In the genomic region with DNA sequence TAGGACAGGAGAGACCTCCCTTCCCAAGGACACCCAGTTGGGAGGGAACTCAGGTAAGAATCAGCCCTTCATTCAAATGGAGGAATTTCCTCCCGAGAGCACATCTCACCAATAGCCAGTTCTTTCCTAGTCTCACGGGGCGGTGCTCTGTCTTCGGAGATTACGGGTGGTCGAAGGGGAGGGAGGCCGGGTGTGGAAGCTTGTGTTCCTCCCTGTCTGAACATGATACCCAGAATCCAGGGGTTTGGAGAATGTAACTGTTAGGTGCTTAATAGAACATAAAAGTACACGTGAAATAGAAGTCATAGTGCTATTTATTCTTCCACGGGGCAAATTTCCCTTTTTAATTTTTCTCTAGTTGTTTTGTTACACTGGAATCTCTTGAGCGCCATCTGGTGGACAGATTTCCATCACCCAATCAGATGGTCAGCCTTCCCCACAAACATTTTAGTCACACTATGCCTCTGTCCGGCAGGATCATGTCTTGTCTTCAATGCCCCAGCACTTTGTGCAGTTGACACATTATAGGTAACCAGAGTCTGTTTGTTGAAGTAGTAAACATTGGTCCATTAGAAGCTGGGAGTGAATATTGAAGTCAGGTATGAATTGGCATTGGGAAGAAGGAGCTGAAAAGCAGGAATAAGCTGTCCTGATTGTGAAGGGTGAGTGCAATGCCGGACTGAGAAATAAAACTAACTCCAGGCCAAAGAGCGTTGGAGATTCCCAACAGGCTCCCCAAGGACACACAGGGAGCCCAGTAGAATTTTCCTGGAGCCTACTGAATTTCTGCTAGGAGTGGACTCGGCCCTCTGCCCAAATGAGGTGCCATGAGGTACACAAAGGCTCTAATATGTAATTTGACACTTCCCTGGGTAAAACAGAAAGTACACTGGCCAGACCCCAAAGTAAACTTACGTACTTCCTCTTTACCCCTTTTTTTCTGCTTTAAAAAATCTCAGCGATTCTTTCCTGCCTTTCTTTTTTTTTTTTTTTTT, we compare ENCODE assay signal across 1 cellular context.
TF ChIP-seq lines count a peak whose summit lies in the region.

No MANE protein-coding gene starts in this region.

TF ChIP-seq in SK-N-SH, 30 proteins besides CTCF, POLR2A, EP300 and RAD21:
- TF ChIP-seq SMC3 (IDR thresholded peaks at IDR 0.05; ENCODE audit: low read depth, low read length) (peak; percentile 78), GATA2 (CRISPR knock-in tag; IDR thresholded peaks at IDR 0.05) (no peak), MXI1 (IDR thresholded peaks at IDR 0.05; ENCODE audit: low read depth, low read length) (peak; percentile 19; the same call in 1 of the 2 replicates), FOXM1 (IDR thresholded peaks at IDR 0.05; ENCODE audit: low read depth) (no peak), ELF1 (IDR thresholded peaks at IDR 0.05) (no peak), RCOR1 (IDR thresholded peaks at IDR 0.05; ENCODE audit: low read length) (no peak)
- TF ChIP-seq, protein P1, sequence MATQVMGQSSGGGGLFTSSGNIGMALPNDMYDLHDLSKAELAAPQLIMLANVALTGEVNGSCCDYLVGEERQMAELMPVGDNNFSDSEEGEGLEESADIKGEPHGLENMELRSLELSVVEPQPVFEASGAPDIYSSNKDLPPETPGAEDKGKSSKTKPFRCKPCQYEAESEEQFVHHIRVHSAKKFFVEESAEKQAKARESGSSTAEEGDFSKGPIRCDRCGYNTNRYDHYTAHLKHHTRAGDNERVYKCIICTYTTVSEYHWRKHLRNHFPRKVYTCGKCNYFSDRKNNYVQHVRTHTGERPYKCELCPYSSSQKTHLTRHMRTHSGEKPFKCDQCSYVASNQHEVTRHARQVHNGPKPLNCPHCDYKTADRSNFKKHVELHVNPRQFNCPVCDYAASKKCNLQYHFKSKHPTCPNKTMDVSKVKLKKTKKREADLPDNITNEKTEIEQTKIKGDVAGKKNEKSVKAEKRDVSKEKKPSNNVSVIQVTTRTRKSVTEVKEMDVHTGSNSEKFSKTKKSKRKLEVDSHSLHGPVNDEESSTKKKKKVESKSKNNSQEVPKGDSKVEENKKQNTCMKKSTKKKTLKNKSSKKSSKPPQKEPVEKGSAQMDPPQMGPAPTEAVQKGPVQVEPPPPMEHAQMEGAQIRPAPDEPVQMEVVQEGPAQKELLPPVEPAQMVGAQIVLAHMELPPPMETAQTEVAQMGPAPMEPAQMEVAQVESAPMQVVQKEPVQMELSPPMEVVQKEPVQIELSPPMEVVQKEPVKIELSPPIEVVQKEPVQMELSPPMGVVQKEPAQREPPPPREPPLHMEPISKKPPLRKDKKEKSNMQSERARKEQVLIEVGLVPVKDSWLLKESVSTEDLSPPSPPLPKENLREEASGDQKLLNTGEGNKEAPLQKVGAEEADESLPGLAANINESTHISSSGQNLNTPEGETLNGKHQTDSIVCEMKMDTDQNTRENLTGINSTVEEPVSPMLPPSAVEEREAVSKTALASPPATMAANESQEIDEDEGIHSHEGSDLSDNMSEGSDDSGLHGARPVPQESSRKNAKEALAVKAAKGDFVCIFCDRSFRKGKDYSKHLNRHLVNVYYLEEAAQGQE (IDR thresholded peaks at IDR 0.05; ENCODE audit: low read depth, low read length) = peak; percentile 34; the same call in 1 of the 2 replicates
